ENCODE assay signal across 14 cellular contexts in genomic region chr10:19832624-19833507, GRCh38. TPM values are rescaled to one million over a fixed set of nuclear protein-coding genes. Genes with fewer than 3 reads are reported as not detected.
DNase-seq lines count a peak whose midpoint lies in the region; ATAC-seq, FAIRE-seq and TF ChIP-seq lines count a peak whose summit lies in the region.
"Had no signal": no experiment of that assay in that cellular context is flagged by ENCODE, and none has a peak within 500 bp of the region (broad histone marks: within the 10 kb centered on the region; RNA-seq: fewer than 3 reads in every experiment).

No MANE protein-coding gene starts in this region.

- no peak overlapping the region for H2BK12ac ChIP-seq in trophoblast cell (ENCODE audit: low read length)

- no peak overlapping the region for H3K23ac ChIP-seq in trophoblast cell (ENCODE audit: low read length)

- no peak overlapping the region for H3K4ac ChIP-seq in trophoblast cell (ENCODE audit: low read depth, low read length)

- H3K4me1 ChIP-seq in HEK293 (ENCODE audit: control insufficient read depth, insufficient read depth, low read length) (peaks cover 20% of the 10 kb centered on the region), RWPE2 (ENCODE audit: insufficient read depth, poor library complexity, severe bottlenecking) (peaks cover 13% of the 10 kb centered on the region), esophagus squamous epithelium (peaks cover 0 to 73% (median 14%) of the 10 kb centered on the region in 3 donors), trophoblast cell (ENCODE audit: control insufficient read depth in 1 of 2, insufficient read depth in 2 of 2, low read length in 2 of 2) (peaks cover 15 to 21% of the 10 kb centered on the region in 2 experiments)
- H3K4me1 ChIP-seq: pancreas had no signal

- H2AFZ ChIP-seq in trophoblast cell (ENCODE audit: insufficient read depth, low read length, poor library complexity): no peak overlapping the region

- no peak for FAIRE-seq in GM12892 (lab: Jason Lieb, UNC)
- FAIRE-seq: HTR-8/SVneo had no signal

- no peak overlapping the region for H3K9ac ChIP-seq in trophoblast cell (ENCODE audit: low read length)

- H3K9me3 ChIP-seq in HEK293 (ENCODE audit: control insufficient read depth, insufficient read depth, low read depth, low read length) (no peaks in the 10 kb centered on the region), RWPE2 (ENCODE audit: severe bottlenecking) (no peaks in the 10 kb centered on the region), esophagus squamous epithelium (no peaks in the 10 kb centered on the region), trophoblast cell (ENCODE audit: insufficient read depth, low read depth, low read length) (no peaks in the 10 kb centered on the region)
- H3K9me3 ChIP-seq: pancreas had no signal

- H2BK120ac ChIP-seq in trophoblast cell (ENCODE audit: insufficient read depth, low read length, poor library complexity): no peak overlapping the region

- H4K91ac ChIP-seq in trophoblast cell (ENCODE audit: low read depth, low read length): peak overlapping the region; percentile 32

- POLR2A ChIA-PET in HEK293 (lab: Yijun Ruan, JAX): no interaction called here

- H3K27ac ChIP-seq in HEK293 (ENCODE audit: extremely low read depth, low read depth, low read length) (no peak overlapping the region; the same call in 1 of the 2 replicates), RWPE2 (ENCODE audit: poor library complexity, severe bottlenecking) (peak overlapping the region; percentile 76), esophagus squamous epithelium (peak overlapping the region; percentile 47 to 78 (median 66)), trophoblast cell (ENCODE audit: low read depth, low read length) (peak overlapping the region; percentile 9)
- H3K27ac ChIP-seq: pancreas, VCaP had no signal

- ATAC-seq in RWPE2 (ENCODE audit: low read depth) (peak; percentile 98), GM19467 (IDR thresholded peaks at IDR 0.05; ENCODE audit: unreplicated experiment) (no peak)
- ATAC-seq: stimulated activated memory B cell treated with anti-CD40 and anti-IgM and Interleukin-4, amounts not matched to agents 10 μg/mL and 1 μg/mL and 100 μg/mL, for 72 hours had no signal

- H3K14ac ChIP-seq in trophoblast cell (ENCODE audit: low read length): no peak overlapping the region

- 26 to 31% methylated on average over 14 of the region's 14 CpGs for WGBS in esophagus squamous epithelium, 2 donors
- WGBS in trophoblast cell (ENCODE audit: extremely low coverage, insufficient coverage, insufficient read length): no CpG with 5 or more reads among the region's 14 CpGs

- no peak overlapping the region for H2BK5ac ChIP-seq in trophoblast cell (ENCODE audit: low read depth, low read length, poor library complexity)

- no peak overlapping the region for H4K8ac ChIP-seq in trophoblast cell (ENCODE audit: low read depth, low read length)

- H3K79me1 ChIP-seq in trophoblast cell (ENCODE audit: low read length): no peaks in the 10 kb centered on the region

- CTCF ChIA-PET in HEK293 (lab: Yijun Ruan, JAX): interaction anchor here (0.6 kb wide), 1 partner anchor 21 kb away, joined by 3 read pairs; no protein-coding TSS in a partner anchor

- no peak overlapping the region for H4K12ac ChIP-seq in trophoblast cell (ENCODE audit: low read depth, low read length)

- H3K27me3 ChIP-seq in RWPE2 (ENCODE audit: insufficient read depth, poor library complexity, severe bottlenecking): no peaks in the 10 kb centered on the region
- no peaks in the 10 kb centered on the region for H3K27me3 ChIP-seq in esophagus squamous epithelium
- no peaks in the 10 kb centered on the region for H3K27me3 ChIP-seq in trophoblast cell (ENCODE audit: insufficient read depth, low read length)

- DNase-seq in RWPE2 (ENCODE audit: low spot score): peak; percentile 78
- DNase-seq in esophagus squamous epithelium (lab: John Stamatoyannopoulos, UW): no peak
- peak; percentile 41 to 53 for DNase-seq in trophoblast cell
- no peak for DNase-seq in effector CD8-positive, alpha-beta T cell (lab: John Stamatoyannopoulos, UW)
- DNase-seq in T-helper 9 cell: no peak
- no peak for DNase-seq in GM12892 (ENCODE audit: insufficient read length)
- DNase-seq: activated CD8-positive, alpha-beta memory T cell treated with anti-CD3 and anti-CD28 coated beads, Interleukin-2, amount 50 U/mL, for 48 hours; NCI-H1436; pancreas had no signal

- no peak overlapping the region for H2AK5ac ChIP-seq in trophoblast cell (ENCODE audit: low read length)

- H3K4me3 ChIP-seq in HEK293 (ENCODE audit: low read depth, low read length) (no peak overlapping the region), RWPE2 (ENCODE audit: severe bottlenecking) (no peak overlapping the region), esophagus squamous epithelium (no peak overlapping the region), trophoblast cell (ENCODE audit: low read depth, low read length) (no peak overlapping the region)
- H3K4me3 ChIP-seq: pancreas had no signal

- no peak overlapping the region for H3K18ac ChIP-seq in trophoblast cell (ENCODE audit: low read length)

- no peak for TF ChIP-seq POLR2A in esophagus squamous epithelium (IDR thresholded peaks at IDR 0.05)
- no peak for TF ChIP-seq POLR2A in GM12892 (IDR thresholded peaks at IDR 0.05; ENCODE audit: low read depth, low read length)

- TF ChIP-seq CTCF in HEK293 (tag by site-specific recombination; IDR thresholded peaks at IDR 0.05) (no peak), RWPE2 (IDR thresholded peaks at IDR 0.05; ENCODE audit: poor library complexity, severe bottlenecking) (no peak), esophagus squamous epithelium (IDR thresholded peaks at IDR 0.05) (no peak)

- H3K79me2 ChIP-seq in trophoblast cell (ENCODE audit: control insufficient read depth, insufficient read depth, low read length, poor library complexity): peaks cover 2% of the 10 kb centered on the region

- H3K36me3 ChIP-seq in HEK293 (ENCODE audit: control insufficient read depth in 2 of 2, insufficient read depth in 1 of 2, low read length in 2 of 2) (no peaks in the 10 kb centered on the region), RWPE2 (ENCODE audit: low read depth) (no peaks in the 10 kb centered on the region), esophagus squamous epithelium (no peaks in the 10 kb centered on the region), trophoblast cell (ENCODE audit: control insufficient read depth in 1 of 2, insufficient read depth in 2 of 2, low read length in 2 of 2) (no peaks in the 10 kb centered on the region)
- H3K36me3 ChIP-seq: pancreas had no signal

- H3K4me2 ChIP-seq in trophoblast cell (ENCODE audit: low read length): no peak overlapping the region

- intact Hi-C loops in esophagus squamous epithelium (cut with DNase I): loop anchor here (10.0 kb wide), 1 partner anchor 92 kb away; no protein-coding TSS in a partner anchor

TF ChIP-seq in HEK293, 187 proteins besides CTCF, POLR2A, EP300 and RAD21:
- TF ChIP-seq KLF7 (tag by site-specific recombination; IDR thresholded peaks at IDR 0.05; ENCODE audit: borderline replicate concordance): no peak
- TF ChIP-seq ZNF707 (tag by site-specific recombination; IDR thresholded peaks at IDR 0.05): no peak
- peak; percentile 23; the same call in 1 of the 2 replicates for TF ChIP-seq TRIM28 (IDR thresholded peaks at IDR 0.05; ENCODE audit: borderline replicate concordance, low read length)
- no peak for TF ChIP-seq ZNF624 (tag by site-specific recombination; IDR thresholded peaks at IDR 0.05)

RNA-seq across cellular contexts. Expression of gene PLXDC2, which starts 16.6 kb away (rescaled TPM):
- 10 to 100 TPM; 22.4 to 50.4 (median 36.9) TPM for total RNA-seq in esophagus squamous epithelium
- 37.6 and 39.6 TPM in 2 replicates for polyA plus RNA-seq in trophoblast cell (2013)
- 0.04 TPM for polyA plus RNA-seq in GM12892 (2012; ENCODE audit: missing spikeins)

Comparison
In these comparisons a context has a peak if more than half of its experiments do, and no peak if none do; other contexts are left out.
1. DNase-seq: peak in RWPE2 (single experiment) and trophoblast cell (2 of 2); none in esophagus squamous epithelium (single experiment), effector CD8-positive, alpha-beta T cell (single experiment), T-helper 9 cell (single experiment) and GM12892 (single experiment).